ENCODE assay signal across 9 cellular contexts in the genomic region with DNA sequence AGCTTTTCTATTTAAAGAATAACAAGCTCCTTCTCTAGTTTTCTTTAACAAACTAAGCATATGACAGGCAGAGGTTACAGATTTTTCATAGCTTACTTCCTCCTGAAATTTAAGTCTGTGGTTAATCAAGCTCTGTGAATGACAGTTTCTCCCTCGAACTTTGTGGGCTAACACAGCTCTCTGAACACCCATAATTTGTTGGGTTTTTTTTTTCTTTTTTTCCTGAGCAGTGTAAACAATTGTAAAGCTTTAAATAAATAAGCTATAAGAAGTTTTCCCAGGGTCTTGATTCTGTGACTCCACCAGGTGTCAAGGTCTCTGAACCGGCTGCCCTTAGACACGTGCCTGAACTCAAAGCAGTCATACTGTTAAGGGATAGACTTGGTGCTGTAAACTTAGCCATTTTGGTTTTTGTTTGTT.
DNase-seq lines count a peak whose midpoint lies in the region; ATAC-seq and TF ChIP-seq lines count a peak whose summit lies in the region.
"Had no signal": no experiment of that assay in that cellular context is flagged by ENCODE, and none has a peak within 500 bp of the region (broad histone marks: within the 10 kb centered on the region; RNA-seq: fewer than 3 reads in every experiment).

No MANE protein-coding gene starts in this region.

- CTCF ChIA-PET in CD8-positive, alpha-beta memory T cell (lab: Charles Lee) = interaction anchor here (0.7 to 4.2 kb wide), 10 partner anchors 8 to 190 kb away, joined by 3 to 20 read pairs (median 10); partner anchors contain the start of genes AMIGO2 and PCED1B
- CTCF ChIA-PET in SK-N-SH (lab: Yijun Ruan, JAX) = no interaction called here

- H3K4me2 ChIP-seq in SK-N-SH = no peak overlapping the region

- DNase-seq in CD8-positive, alpha-beta memory T cell = peak in 2 of 5 donors; percentile 54 to 63
- DNase-seq in activated naive CD8-positive, alpha-beta T cell treated with anti-CD3 and anti-CD28 coated beads, Interleukin-2, amount 50 U/mL, for 24 hours = no peak
- no peak for DNase-seq in NCI-H187 treated with DMSO at 0.1 percent for 48 hours (lab: John Stamatoyannopoulos, UW)
- DNase-seq in NCI-H2196 treated with DMSO at 0.1 percent for 48 hours (lab: John Stamatoyannopoulos, UW; ENCODE audit: unreplicated experiment) = no peak
- DNase-seq in SK-N-SH = no peak
- no peak for DNase-seq in heart right ventricle
- DNase-seq: left cardiac atrium had no signal

- H3K27ac Mint-ChIP-seq in CD8-positive, alpha-beta memory T cell = peak overlapping the region; percentile 86 to 98 (median 94)
- H3K27ac Mint-ChIP-seq in activated naive CD8-positive, alpha-beta T cell treated with anti-CD3 and anti-CD28 coated beads, Interleukin-2, amount 50 U/mL, for 24 hours = peak overlapping the region; percentile 96

- H3K36me3 Mint-ChIP-seq in CD8-positive, alpha-beta memory T cell = peaks cover 23 to 82% (median 50%) of the 10 kb centered on the region in 3 donors
- peaks cover 74% of the 10 kb centered on the region for H3K36me3 Mint-ChIP-seq in activated naive CD8-positive, alpha-beta T cell treated with anti-CD3 and anti-CD28 coated beads, Interleukin-2, amount 50 U/mL, for 24 hours (ENCODE audit: low read depth)

- no peaks in the 10 kb centered on the region for H3K9me3 ChIP-seq in CD8-positive, alpha-beta memory T cell (ENCODE audit: low read length)
- H3K9me3 ChIP-seq in SK-N-SH (no peaks in the 10 kb centered on the region), heart right ventricle (no peaks in the 10 kb centered on the region)

- TF ChIP-seq CTCF in SK-N-SH (IDR thresholded peaks at IDR 0.05) = no peak
- no peak for TF ChIP-seq CTCF in heart right ventricle (IDR thresholded peaks at IDR 0.05)

- H3K4me1 Mint-ChIP-seq in CD8-positive, alpha-beta memory T cell = peaks cover 76 to 89% (median 89%) of the 10 kb centered on the region in 3 donors
- peaks cover 80% of the 10 kb centered on the region for H3K4me1 Mint-ChIP-seq in activated naive CD8-positive, alpha-beta T cell treated with anti-CD3 and anti-CD28 coated beads, Interleukin-2, amount 50 U/mL, for 24 hours

- TF ChIP-seq RAD21 in SK-N-SH (IDR thresholded peaks at IDR 0.05; ENCODE audit: low read length) = no peak

- no peaks in the 10 kb centered on the region for H3F3A ChIP-seq in SK-N-SH (replicated peaks; ENCODE audit: insufficient read depth)

- H4K20me1 ChIP-seq in SK-N-SH (ENCODE audit: insufficient read depth) = no peaks in the 10 kb centered on the region

- H3K27me3 Mint-ChIP-seq in CD8-positive, alpha-beta memory T cell = peaks cover 0 to 2% of the 10 kb centered on the region in 2 donors
- no peaks in the 10 kb centered on the region for H3K27me3 Mint-ChIP-seq in activated naive CD8-positive, alpha-beta T cell treated with anti-CD3 and anti-CD28 coated beads, Interleukin-2, amount 50 U/mL, for 24 hours

- H3K9ac ChIP-seq in SK-N-SH = no peak overlapping the region

- H3K9me3 Mint-ChIP-seq in CD8-positive, alpha-beta memory T cell = no peaks in the 10 kb centered on the region
- no peaks in the 10 kb centered on the region for H3K9me3 Mint-ChIP-seq in activated naive CD8-positive, alpha-beta T cell treated with anti-CD3 and anti-CD28 coated beads, Interleukin-2, amount 50 U/mL, for 24 hours

- ATAC-seq in GM19467 (IDR thresholded peaks at IDR 0.05; ENCODE audit: unreplicated experiment) (peak; percentile 74), HG03457 (IDR thresholded peaks at IDR 0.05; ENCODE audit: unreplicated experiment) (peak; percentile 47), heart right ventricle (no peak)
- no peak for ATAC-seq in activated naive CD8-positive, alpha-beta T cell treated with anti-CD3 and anti-CD28 coated beads, Interleukin-2, amount 50 U/mL, for 24 hours

- WGBS in SK-N-SH (ENCODE audit: low lambda C conversion rate) = 6% methylated on average over 3 of the region's 3 CpGs
- WGBS in heart right ventricle, 2 donors = 69 to 78% methylated on average over 3 of the region's 3 CpGs

- no peaks in the 10 kb centered on the region for H3K27me3 ChIP-seq in CD8-positive, alpha-beta memory T cell (ENCODE audit: insufficient read depth, low read length, poor library complexity, severe bottlenecking)
- peaks cover 37% of the 10 kb centered on the region; the same call in 1 of the 2 replicates for H3K27me3 ChIP-seq in SK-N-SH (ENCODE audit: insufficient read depth)
- no peaks in the 10 kb centered on the region for H3K27me3 ChIP-seq in heart right ventricle

- peak overlapping the region; percentile 21 for H3K27ac ChIP-seq in CD8-positive, alpha-beta memory T cell (ENCODE audit: low read depth, low read length)
- H3K27ac ChIP-seq in SK-N-SH (ENCODE audit: low read depth in 2 of 2, low read length in 1 of 2) (no peak overlapping the region), heart right ventricle (peak overlapping the region in 1 of 10 donors; percentile 58)

- no peaks in the 10 kb centered on the region for H3K9me2 ChIP-seq in SK-N-SH

- intact Hi-C loops in heart right ventricle (cut with DNase I) = no loop called here

- peaks cover 67% of the 10 kb centered on the region for H3K4me1 ChIP-seq in CD8-positive, alpha-beta memory T cell (ENCODE audit: insufficient read depth, low read length)
- H3K4me1 ChIP-seq in SK-N-SH (ENCODE audit: control insufficient read depth in 1 of 2, insufficient read depth in 2 of 2, low read depth in 1 of 2, low read length in 1 of 2) = no peaks in the 10 kb centered on the region
- H3K4me1 ChIP-seq in heart right ventricle = peaks cover 0 to 43% (median 0%) of the 10 kb centered on the region in 9 donors

- H3K4me3 Mint-ChIP-seq in CD8-positive, alpha-beta memory T cell = peak overlapping the region; percentile 58 to 95 (median 78)
- peak overlapping the region; percentile 83 for H3K4me3 Mint-ChIP-seq in activated naive CD8-positive, alpha-beta T cell treated with anti-CD3 and anti-CD28 coated beads, Interleukin-2, amount 50 U/mL, for 24 hours

- H2AFZ ChIP-seq in SK-N-SH (ENCODE audit: low read depth) = no peak overlapping the region

- TF ChIP-seq EP300 in SK-N-SH (IDR thresholded peaks at IDR 0.05; ENCODE audit: borderline replicate concordance in 1 of 2, low read depth in 1 of 2, low read length in 1 of 2) = no peak

- POLR2A ChIA-PET in CD8-positive, alpha-beta memory T cell (lab: Charles Lee) = interaction anchor here (0.6 to 2.4 kb wide), 11 partner anchors 10 to 835 kb away, joined by 3 to 28 read pairs (median 11); partner anchors contain the start of genes AMIGO2 and PCED1B
- POLR2A ChIA-PET in SK-N-SH (lab: Yijun Ruan, JAX) = no interaction called here

- H3K36me3 ChIP-seq in CD8-positive, alpha-beta memory T cell (ENCODE audit: insufficient read depth, low read length) = peaks cover 43% of the 10 kb centered on the region
- no peaks in the 10 kb centered on the region for H3K36me3 ChIP-seq in SK-N-SH (replicated peaks in 1 of 2; ENCODE audit: control insufficient read depth in 1 of 2, insufficient read depth in 2 of 2, low read length in 1 of 2)
- H3K36me3 ChIP-seq in heart right ventricle = peaks cover 0 to 17% (median 0%) of the 10 kb centered on the region in 9 donors

- H3K4me3 ChIP-seq in CD8-positive, alpha-beta memory T cell (ENCODE audit: low read length) = peak overlapping the region; percentile 29
- H3K4me3 ChIP-seq in SK-N-SH (ENCODE audit: low read depth in 2 of 2, low read length in 1 of 2) (no peak overlapping the region), heart right ventricle (no peak overlapping the region)

- no peaks in the 10 kb centered on the region for H3K79me2 ChIP-seq in SK-N-SH (ENCODE audit: insufficient read depth)

TF ChIP-seq in SK-N-SH, 30 proteins besides CTCF, POLR2A, EP300 and RAD21:
- TF ChIP-seq USF1 (IDR thresholded peaks at IDR 0.05; ENCODE audit: borderline replicate concordance, low read depth) = no peak
- no peak for TF ChIP-seq FOSL2 (IDR thresholded peaks at IDR 0.05; ENCODE audit: borderline replicate concordance, low read depth)
- TF ChIP-seq TEAD4 (IDR thresholded peaks at IDR 0.05; ENCODE audit: borderline replicate concordance, insufficient read depth) = no peak
TF ChIP-seq in SK-N-SH: peak in this region for 0.

Comparison
In these comparisons a context has a peak if more than half of its experiments do, and no peak if none do; other contexts are left out.
1. ATAC-seq: peak in GM19467 (single experiment) and HG03457 (single experiment); none in activated naive CD8-positive, alpha-beta T cell treated with anti-CD3 and anti-CD28 coated beads, Interleukin-2, amount 50 U/mL, for 24 hours (single experiment) and heart right ventricle (0 of 8).